ENCODE assay signal across 8 cellular contexts in the genomic region with DNA sequence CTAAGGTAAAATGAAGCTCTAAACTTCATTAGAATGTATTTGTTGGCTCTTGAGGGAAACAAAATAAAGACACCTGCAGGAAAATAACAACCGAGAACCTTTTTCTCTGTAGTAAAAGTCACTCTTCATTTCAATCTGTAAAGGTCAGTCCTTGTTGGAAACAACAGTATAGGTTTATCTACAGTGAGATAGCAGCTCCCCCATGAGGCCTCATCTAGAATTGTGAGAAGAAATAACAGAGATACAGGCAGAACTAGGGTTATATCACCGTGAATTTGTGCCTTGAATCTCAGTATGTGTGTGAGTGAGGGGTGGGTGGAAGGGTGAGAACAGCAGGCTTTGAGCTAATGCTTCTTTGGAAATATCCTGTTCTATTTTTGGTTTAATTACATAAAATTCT.
A peak's percentile ranks its signal among the peaks of the same experiment; 100 is the strongest.
DNase-seq lines count a peak whose midpoint lies in the region; ATAC-seq and TF ChIP-seq lines count a peak whose summit lies in the region.

No MANE protein-coding gene starts in this region.

- no peaks in the 10 kb centered on the region for H3K4me1 Mint-ChIP-seq in MCF 10A (ENCODE audit: insufficient read depth, unreplicated experiment)

- H3K4me3 Mint-ChIP-seq in MCF 10A (ENCODE audit: unreplicated experiment): no peak overlapping the region

- BruUV-seq in MCF 10A (replicated peaks; lab: Mats Ljungman, UMichigan) (no TSS peak), mammary epithelial cell (replicated peaks; lab: Mats Ljungman, UMichigan) (no TSS peak)

- in situ Hi-C loops in mammary epithelial cell (cut with MboI; ENCODE audit: low sequenced_read_pairs in 2 of 2): no loop called here

- TF ChIP-seq EP300 in esophagus muscularis mucosa (IDR thresholded peaks at IDR 0.05): no peak

- WGBS in mammary epithelial cell (ENCODE audit: low coverage, missing lambda C conversion rate): 3% methylated on average over 2 of the region's 2 CpGs
- 29% methylated on average over 1 of the region's 2 CpGs for WGBS in mesenchymal stem cell
- WGBS in esophagus muscularis mucosa: 21% methylated on average over 2 of the region's 2 CpGs

- H3K79me2 ChIP-seq in mammary epithelial cell (ENCODE audit: insufficient read depth, low read length): no peaks in the 10 kb centered on the region

- H4K91ac ChIP-seq in mesenchymal stem cell (ENCODE audit: low read length): no peak overlapping the region

- no peak overlapping the region for H4K8ac ChIP-seq in mesenchymal stem cell (ENCODE audit: low read length)

- H3K79me1 ChIP-seq in mesenchymal stem cell (replicated peaks; ENCODE audit: low read length, poor library complexity, severe bottlenecking): no peaks in the 10 kb centered on the region

- CTCF ChIA-PET in MCF 10A (lab: Yijun Ruan, JAX): interaction anchor here (0.6 to 2.7 kb wide), 20 partner anchors 10 to 1961 kb away, joined by 3 to 33 read pairs (median 3); no protein-coding TSS in a partner anchor
- CTCF ChIA-PET in mammary epithelial cell (lab: Charles Lee; ENCODE audit: low non-redundant PET): interaction anchor here (0.5 kb wide), 1 partner anchor 1779 kb away, joined by 4 read pairs; no protein-coding TSS in a partner anchor

- no peaks in the 10 kb centered on the region for H3K9me3 Mint-ChIP-seq in MCF 10A (ENCODE audit: unreplicated experiment)

- H3K36me3 ChIP-seq in mammary epithelial cell (ENCODE audit: insufficient read depth, low read length): no peaks in the 10 kb centered on the region
- H3K36me3 ChIP-seq in mesenchymal stem cell (ENCODE audit: control insufficient read depth in 1 of 2, insufficient read depth in 2 of 2, low read depth in 1 of 2, low read length in 2 of 2): no peaks in the 10 kb centered on the region
- H3K36me3 ChIP-seq in esophagus muscularis mucosa: no peaks in the 10 kb centered on the region

- peak; percentile 53 for ATAC-seq in HG03442 (IDR thresholded peaks at IDR 0.05; ENCODE audit: unreplicated experiment)

- no peaks in the 10 kb centered on the region for H3K27me3 Mint-ChIP-seq in MCF 10A (ENCODE audit: insufficient read depth, unreplicated experiment)

- H3K18ac ChIP-seq in mesenchymal stem cell (ENCODE audit: low read depth in 1 of 2, low read length in 2 of 2): no peak overlapping the region

- H3K4me2 ChIP-seq in mammary epithelial cell (ENCODE audit: insufficient read depth, low read depth, low read length) (no peak overlapping the region), mesenchymal stem cell (ENCODE audit: low read length, poor library complexity, severe bottlenecking) (no peak overlapping the region)

- no peak overlapping the region for H2BK120ac ChIP-seq in mesenchymal stem cell (ENCODE audit: low read depth, low read length)

- H2AFZ ChIP-seq in mammary epithelial cell (ENCODE audit: low read depth, low read length) (no peak overlapping the region), mesenchymal stem cell (ENCODE audit: low read depth, low read length) (no peak overlapping the region)

- peaks cover 6% of the 10 kb centered on the region for H3K9me3 ChIP-seq in mammary epithelial cell (replicated peaks; ENCODE audit: insufficient read depth, low read length)
- peaks cover 6% of the 10 kb centered on the region for H3K9me3 ChIP-seq in mesenchymal stem cell (ENCODE audit: control insufficient read depth, low read length)
- peaks cover 0 to 9% (median 0%) of the 10 kb centered on the region in 4 donors for H3K9me3 ChIP-seq in esophagus muscularis mucosa

- H3K27ac Mint-ChIP-seq in MCF 10A (ENCODE audit: low read depth, unreplicated experiment): peak overlapping the region; percentile 16

- no peaks in the 10 kb centered on the region for H4K20me1 ChIP-seq in mammary epithelial cell (ENCODE audit: insufficient read depth, low read length)

- H3K36me3 Mint-ChIP-seq in MCF 10A (ENCODE audit: insufficient read depth, unreplicated experiment): no peaks in the 10 kb centered on the region

- POLR2A ChIA-PET in MCF 10A (lab: Yijun Ruan, JAX): interaction anchor here (0.9 kb wide), 1 partner anchor 328 kb away, joined by 3 read pairs; no protein-coding TSS in a partner anchor

- H2BK15ac ChIP-seq in mesenchymal stem cell (ENCODE audit: low read depth, poor library complexity, severe bottlenecking): no peak overlapping the region

- no peak overlapping the region for H3K23ac ChIP-seq in mesenchymal stem cell (ENCODE audit: low read length in 2 of 2)

- TF ChIP-seq CTCF in MCF 10A (IDR thresholded peaks at IDR 0.05; ENCODE audit: unreplicated experiment): peak; percentile 39
- TF ChIP-seq CTCF in mammary epithelial cell (conservative IDR thresholded peaks at IDR 0.05 in 1 of 2, IDR thresholded peaks at IDR 0.05 in 1 of 2; ENCODE audit: extremely low read depth in 1 of 2, insufficient read depth in 1 of 2, low read depth in 1 of 2, low read length in 2 of 2): peak in 1 of 2 donors; percentile 45
- TF ChIP-seq CTCF in esophagus muscularis mucosa (IDR thresholded peaks at IDR 0.05): peak in 1 of 3 experiments; percentile 20

- TF ChIP-seq POLR2A in esophagus muscularis mucosa (IDR thresholded peaks at IDR 0.05; ENCODE audit: low read depth): no peak

- H3K4me3 ChIP-seq in mammary epithelial cell (replicated peaks in 1 of 3; ENCODE audit: insufficient read depth in 1 of 3, low read depth in 2 of 3, low read length in 3 of 3): no peak overlapping the region
- H3K4me3 ChIP-seq in mesenchymal stem cell (ENCODE audit: insufficient read depth in 1 of 2, low read depth in 1 of 2, low read length in 2 of 2): no peak overlapping the region
- no peak overlapping the region for H3K4me3 ChIP-seq in esophagus muscularis mucosa

- no peaks in the 10 kb centered on the region for H3K27me3 ChIP-seq in mammary epithelial cell (ENCODE audit: insufficient read depth, low read length)
- no peaks in the 10 kb centered on the region for H3K27me3 ChIP-seq in mesenchymal stem cell (ENCODE audit: control insufficient read depth in 1 of 2, insufficient read depth in 1 of 2, low read length in 2 of 2)
- peaks cover 0 to 5% (median 0%) of the 10 kb centered on the region in 4 donors for H3K27me3 ChIP-seq in esophagus muscularis mucosa

- no peak overlapping the region for H3K9ac ChIP-seq in mammary epithelial cell (ENCODE audit: insufficient read depth, low read length)
- peak overlapping the region; percentile 43 for H3K9ac ChIP-seq in mesenchymal stem cell (ENCODE audit: low read length)

- no peak overlapping the region for H2BK12ac ChIP-seq in mesenchymal stem cell (ENCODE audit: low read length in 2 of 2)

- H3K4ac ChIP-seq in mesenchymal stem cell (ENCODE audit: low read depth in 1 of 2, low read length in 2 of 2): no peak overlapping the region

- peak; percentile 54 for DNase-seq in MCF 10A (ENCODE audit: unreplicated experiment)
- no peak for DNase-seq in mammary epithelial cell
- DNase-seq in SW480 (ENCODE audit: low spot score): peak; percentile 37
- DNase-seq in mesenchymal stem cell: no peak
- DNase-seq in activated CD8-positive, alpha-beta memory T cell treated with anti-CD3 and anti-CD28 coated beads for 24 hours: no peak
- no peak for DNase-seq in activated naive CD4-positive, alpha-beta T cell treated with Interleukin-2 at 50 U/mL for 16 hours
- DNase-seq in esophagus muscularis mucosa (ENCODE audit: extremely low spot score): no peak

- H3K27ac ChIP-seq in mammary epithelial cell (ENCODE audit: insufficient read depth, low read depth, low read length) (no peak overlapping the region), mesenchymal stem cell (ENCODE audit: low read length, poor library complexity, severe bottlenecking) (no peak overlapping the region), esophagus muscularis mucosa (replicated peaks in 1 of 4) (no peak overlapping the region)

- H2AK5ac ChIP-seq in mesenchymal stem cell (ENCODE audit: low read length, severe bottlenecking): no peak overlapping the region

- H3K4me1 ChIP-seq in mammary epithelial cell (ENCODE audit: insufficient read depth, low read length) (no peaks in the 10 kb centered on the region), mesenchymal stem cell (ENCODE audit: control insufficient read depth, insufficient read depth, low read depth, low read length) (no peaks in the 10 kb centered on the region), esophagus muscularis mucosa (no peaks in the 10 kb centered on the region)

- no peak overlapping the region for H2BK5ac ChIP-seq in mesenchymal stem cell (ENCODE audit: low read depth, low read length, poor library complexity, severe bottlenecking)

- dilution Hi-C loops in mammary epithelial cell (cut with HindIII; ENCODE audit: low sequenced_read_pairs): no loop called here

- H3K14ac ChIP-seq in mesenchymal stem cell (ENCODE audit: low read length in 2 of 2): no peak overlapping the region

- intact Hi-C loops in MCF 10A (cut with micrococcal nuclease) (loop anchor here (1.0 to 10.0 kb wide), 2 partner anchors 229 to 328 kb away; no protein-coding TSS in a partner anchor), mammary epithelial cell (cut with micrococcal nuclease) (no loop called here), esophagus muscularis mucosa (cut with DNase I) (no loop called here)

Comparison
In these comparisons a context has a peak if more than half of its experiments do, and no peak if none do; other contexts are left out.
1. DNase-seq: peak in MCF 10A (single experiment) and SW480 (single experiment); none in mammary epithelial cell (single experiment), mesenchymal stem cell (single experiment), activated CD8-positive, alpha-beta memory T cell treated with anti-CD3 and anti-CD28 coated beads for 24 hours (single experiment), activated naive CD4-positive, alpha-beta T cell treated with Interleukin-2 at 50 U/mL for 16 hours (single experiment) and esophagus muscularis mucosa (single experiment).